Comparison of ENCODE assay signal across 1 cellular context in the genomic region with DNA sequence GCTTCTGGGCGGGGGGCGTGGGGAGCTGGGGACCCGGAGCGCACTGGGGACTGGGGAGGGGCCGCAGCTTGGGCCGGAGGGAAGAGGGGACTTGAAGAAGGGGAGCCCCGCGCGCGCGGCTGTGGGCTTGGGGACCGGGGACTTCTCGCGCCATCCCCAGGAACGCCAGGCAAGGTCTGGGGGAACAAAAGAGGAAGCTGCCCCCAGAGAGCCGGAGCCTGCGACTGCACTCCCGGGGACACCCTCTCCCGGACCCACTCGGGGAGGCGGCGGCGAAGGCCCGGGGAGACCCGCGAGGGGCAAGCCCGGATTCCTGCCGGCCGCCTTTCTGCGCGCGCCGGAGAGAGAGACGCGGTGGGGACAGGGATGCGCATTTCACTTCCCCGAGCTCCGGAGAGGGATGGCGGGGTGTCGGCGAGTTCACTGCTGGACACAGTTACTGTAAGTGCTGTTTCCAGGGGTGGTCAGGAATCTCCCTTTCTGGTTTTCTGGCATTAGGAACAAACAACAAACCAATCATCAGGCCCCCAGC.
TF ChIP-seq lines count a peak whose summit lies in the region.

No MANE protein-coding gene starts in this region.

TF ChIP-seq in WTC11, 78 proteins besides CTCF, POLR2A, EP300 and RAD21 (continued from another document):
- TF ChIP-seq, protein P1, sequence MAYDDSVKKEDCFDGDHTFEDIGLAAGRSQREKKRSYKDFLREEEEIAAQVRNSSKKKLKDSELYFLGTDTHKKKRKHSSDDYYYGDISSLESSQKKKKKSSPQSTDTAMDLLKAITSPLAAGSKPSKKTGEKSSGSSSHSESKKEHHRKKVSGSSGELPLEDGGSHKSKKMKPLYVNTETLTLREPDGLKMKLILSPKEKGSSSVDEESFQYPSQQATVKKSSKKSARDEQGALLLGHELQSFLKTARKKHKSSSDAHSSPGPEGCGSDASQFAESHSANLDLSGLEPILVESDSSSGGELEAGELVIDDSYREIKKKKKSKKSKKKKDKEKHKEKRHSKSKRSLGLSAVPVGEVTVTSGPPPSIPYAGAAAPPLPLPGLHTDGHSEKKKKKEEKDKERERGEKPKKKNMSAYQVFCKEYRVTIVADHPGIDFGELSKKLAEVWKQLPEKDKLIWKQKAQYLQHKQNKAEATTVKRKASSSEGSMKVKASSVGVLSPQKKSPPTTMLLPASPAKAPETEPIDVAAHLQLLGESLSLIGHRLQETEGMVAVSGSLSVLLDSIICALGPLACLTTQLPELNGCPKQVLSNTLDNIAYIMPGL (CRISPR knock-in tag; IDR thresholded peaks at IDR 0.05), result no peak
